In the genomic region with DNA sequence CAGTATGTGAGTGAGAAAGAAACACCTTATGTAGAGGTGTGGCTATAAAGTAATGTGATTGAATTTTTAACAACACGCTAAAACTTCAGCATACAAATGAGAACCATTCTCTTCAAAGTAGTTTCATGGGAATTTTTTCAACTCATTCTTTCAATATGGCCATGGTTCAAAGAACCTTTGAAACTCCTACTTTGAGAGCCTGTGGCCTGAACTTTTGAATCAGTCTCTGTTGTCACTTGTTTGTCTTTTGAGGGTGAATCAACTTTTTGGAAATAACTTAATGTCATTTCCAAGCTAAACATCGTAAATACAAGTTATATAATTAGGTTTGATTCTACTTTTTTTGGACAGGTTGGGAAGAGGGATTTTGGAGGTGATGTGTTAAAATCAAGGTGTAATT, we compare ENCODE assay signal across 28 cellular contexts. TPM values are rescaled to one million over a fixed set of nuclear protein-coding genes. Genes with fewer than 3 reads are reported as not detected.
A peak's percentile ranks its signal among the peaks of the same experiment; 100 is the strongest.
DNase-seq lines count a peak whose midpoint lies in the region; ATAC-seq, FAIRE-seq and TF ChIP-seq lines count a peak whose summit lies in the region.
"Had no signal": no experiment of that assay in that cellular context is flagged by ENCODE, and none has a peak within 500 bp of the region (broad histone marks: within the 10 kb centered on the region; RNA-seq: fewer than 3 reads in every experiment).

No MANE protein-coding gene starts in this region.

- intact Hi-C loops in right lobe of liver (cut with DNase I), result no loop called here

- no peaks in the 10 kb centered on the region for H3K36me3 Mint-ChIP-seq in GM23338 (ENCODE audit: low read depth)
- H3K36me3 Mint-ChIP-seq: CD14-positive monocyte; CD4-positive, alpha-beta memory T cell had no signal

- no peaks in the 10 kb centered on the region for H3K9me3 ChIP-seq in right lobe of liver
- H3K9me3 ChIP-seq: BE2C, BLaER1 had no signal

- ATAC-seq in GM23338 (no peak), right lobe of liver (peak in 3 of 4 donors; percentile 28 to 64 (median 55)), GM18517 (IDR thresholded peaks at IDR 0.05; ENCODE audit: unreplicated experiment) (no peak)
- ATAC-seq: GM12878 had no signal

- H3K9me2 ChIP-seq in GM23338 (ENCODE audit: insufficient read depth), result no peaks in the 10 kb centered on the region

- H3K4me3 Mint-ChIP-seq in GM23338, result no peak overlapping the region
- H3K4me3 Mint-ChIP-seq: CD14-positive monocyte; CD4-positive, alpha-beta memory T cell; CD4-positive, CD25-positive, alpha-beta regulatory T cell; CD8-positive, alpha-beta memory T cell had no signal

- H3K27me3 ChIP-seq in GM23338 (ENCODE audit: insufficient read depth) (no peaks in the 10 kb centered on the region), right lobe of liver (peaks cover 0 to 12% of the 10 kb centered on the region in 2 donors)
- H3K27me3 ChIP-seq: BE2C had no signal

- no peak for TF ChIP-seq POLR2A in right lobe of liver (IDR thresholded peaks at IDR 0.05)

- H2AFZ ChIP-seq in GM23338, result peak overlapping the region; percentile 32; the same call in 1 of the 2 replicates

- H3K27ac ChIP-seq in GM23338 (ENCODE audit: low read depth) (no peak overlapping the region), right lobe of liver (no peak overlapping the region)
- H3K27ac ChIP-seq: BLaER1 had no signal

- H3K4me3 ChIP-seq in GM23338 (no peak overlapping the region), right lobe of liver (no peak overlapping the region)
- H3K4me3 ChIP-seq: BLaER1, GM12878 had no signal

- H3K27ac Mint-ChIP-seq in GM23338, result no peak overlapping the region
- H3K27ac Mint-ChIP-seq: CD4-positive, alpha-beta memory T cell; CD4-positive, CD25-positive, alpha-beta regulatory T cell; CD8-positive, alpha-beta memory T cell had no signal

- H3K4me2 ChIP-seq in GM23338, result no peak overlapping the region
- H3K4me2 ChIP-seq: BLaER1 had no signal

- H3K9me3 Mint-ChIP-seq in GM23338, result no peaks in the 10 kb centered on the region
- H3K9me3 Mint-ChIP-seq: CD8-positive, alpha-beta memory T cell had no signal

- H4K20me1 ChIP-seq in GM23338 (replicated peaks; ENCODE audit: insufficient read depth), result no peaks in the 10 kb centered on the region
- H4K20me1 ChIP-seq: BLaER1 had no signal

- TF ChIP-seq CTCF in GM23338 (conservative IDR thresholded peaks at IDR 0.05; ENCODE audit: low read depth in 2 of 2), result no peak
- no peak for TF ChIP-seq CTCF in right lobe of liver (IDR thresholded peaks at IDR 0.05)

- no peaks in the 10 kb centered on the region for H3K79me2 ChIP-seq in GM23338 (replicated peaks; ENCODE audit: insufficient read depth)

- peak; percentile 78 for FAIRE-seq in colon (lab: Jason Lieb, UNC)
- FAIRE-seq: A204.1, GM12878, GM12892, GM19239 had no signal

- H3K4me1 ChIP-seq in GM23338 (ENCODE audit: insufficient read depth) (no peaks in the 10 kb centered on the region), right lobe of liver (peaks cover 0 to 5% (median 0%) of the 10 kb centered on the region in 4 donors)
- H3K4me1 ChIP-seq: BE2C, BLaER1 had no signal

- peaks cover 2% of the 10 kb centered on the region for H3K27me3 Mint-ChIP-seq in GM23338 (ENCODE audit: insufficient read depth, low read depth, poor library complexity)
- H3K27me3 Mint-ChIP-seq: CD4-positive, CD25-positive, alpha-beta regulatory T cell had no signal

- peaks cover 11% of the 10 kb centered on the region for H3K4me1 Mint-ChIP-seq in GM23338
- H3K4me1 Mint-ChIP-seq: CD14-positive monocyte; CD4-positive, alpha-beta memory T cell; CD4-positive, CD25-positive, alpha-beta regulatory T cell; CD8-positive, alpha-beta memory T cell had no signal

- H3K36me3 ChIP-seq in GM23338 (ENCODE audit: insufficient read depth), result no peaks in the 10 kb centered on the region
- no peaks in the 10 kb centered on the region for H3K36me3 ChIP-seq in right lobe of liver
- H3K36me3 ChIP-seq: BE2C, BLaER1 had no signal

- no peak for DNase-seq in GM23338 (ENCODE audit: low spot score)
- DNase-seq in M059J (ENCODE audit: low read depth), result peak; percentile 22
- no peak for DNase-seq in right lobe of liver
- DNase-seq in NCI-H2227 (lab: John Stamatoyannopoulos, UW; ENCODE audit: unreplicated experiment), result no peak
- no peak for DNase-seq in activated T-cell treated with anti-CD3 and anti-CD28 coated beads for 4 hours
- DNase-seq: 8988T; ACHN; BE2C; C1 segment of cervical spinal cord; CD4-positive, alpha-beta memory T cell; CD4-positive, CD25-positive, alpha-beta regulatory T cell; CD8-positive, alpha-beta memory T cell; COR-L47; DMS 273 treated with DMSO at 0.1 percent for 48 hours; DMS153; DMS53; DMS79; DND-41; EL; GDM1 had no signal

- no peaks in the 10 kb centered on the region for H3F3A ChIP-seq in GM23338 (replicated peaks; ENCODE audit: low read depth)

- 20% methylated on average over 2 of the region's 2 CpGs for WGBS in right lobe of liver (ENCODE audit: insufficient coverage, low coverage, low lambda C conversion rate, missing lambda C conversion rate)

TF ChIP-seq in GM23338, 12 proteins besides CTCF, POLR2A, EP300 and RAD21:
- TF ChIP-seq EZH2phosphoT487 (IDR thresholded peaks at IDR 0.05; ENCODE audit: unreplicated experiment) (no peak), JUNB (IDR thresholded peaks at IDR 0.05; ENCODE audit: unreplicated experiment) (no peak), NANOG (IDR thresholded peaks at IDR 0.05; ENCODE audit: borderline replicate concordance) (no peak)

RNA-seq across cellular contexts. Expression of a gene that starts 49.9 kb away (rescaled TPM):
- total RNA-seq in GM23338 (2014; rRNA removed; shearing (Covaris generic)), result 44.1 and 44.4 TPM in 2 replicates
- 14.2 and 15.3 TPM in 2 replicates for polyA plus RNA-seq in GM23338 (2016; fragmentation: Nextera tagmentation; extraction: Ambion mirVana)
- 31.5 and 52.7 TPM in 2 replicates for total RNA-seq in M059J (2014; rRNA removed; shearing (Covaris generic))
- total RNA-seq in right lobe of liver, result 10 to 100 TPM; 17.8 to 23.8 (median 20.4) TPM

Comparison
In these comparisons a context has a peak if more than half of its experiments do, and no peak if none do; other contexts are left out.
1. ATAC-seq: peak in right lobe of liver (3 of 4); none in GM23338 (single experiment) and GM18517 (single experiment).